1 cellular context compared by ENCODE assay signal in the genomic region with DNA sequence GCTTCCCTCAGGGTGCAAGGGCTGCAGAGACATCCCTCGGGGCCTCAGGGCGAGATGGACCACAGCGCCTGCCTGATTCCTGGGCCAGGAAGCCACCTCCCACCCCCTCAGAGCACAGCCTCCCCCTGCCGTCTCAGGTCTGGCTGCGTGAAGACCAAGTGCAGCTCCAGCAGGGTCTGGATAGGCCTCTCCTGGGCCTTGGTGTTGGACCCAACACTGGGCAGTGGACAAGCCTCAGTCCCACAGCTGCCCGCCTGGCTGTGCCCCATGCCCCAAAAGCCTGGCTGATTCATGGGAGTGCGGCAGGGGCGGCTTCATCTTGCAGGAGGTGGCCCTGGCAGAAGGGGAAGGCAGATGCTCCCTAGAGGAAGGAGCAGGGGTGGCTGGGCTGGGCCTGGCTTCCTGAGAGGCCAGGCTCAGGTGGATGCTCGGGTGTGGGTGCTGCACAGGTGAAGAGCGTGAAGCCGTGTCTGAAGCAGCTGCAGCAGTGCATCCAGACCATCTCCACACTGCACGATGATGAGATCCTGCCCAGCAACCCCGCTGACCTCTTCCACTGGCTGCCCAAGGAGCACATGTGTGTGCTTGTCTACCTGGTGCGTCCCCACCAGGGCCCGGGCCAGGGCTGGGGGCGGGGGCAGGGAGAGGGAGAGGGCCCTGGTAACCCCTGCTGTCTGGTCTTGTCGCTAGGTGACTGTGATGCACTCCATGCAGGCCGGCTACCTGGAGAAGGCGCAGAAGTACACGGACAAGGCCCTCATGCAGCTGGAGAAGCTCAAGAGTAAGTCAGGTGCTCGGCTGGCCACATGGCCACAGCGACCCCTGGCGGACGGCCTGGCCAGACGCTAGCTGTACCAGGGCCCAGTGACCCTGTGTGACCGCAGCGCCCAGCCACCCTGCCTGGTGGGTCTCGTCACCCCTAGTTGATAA.
TF ChIP-seq lines count a peak whose summit lies in the region.

No MANE protein-coding gene starts in this region.

TF ChIP-seq in WTC11, 78 proteins besides CTCF, POLR2A, EP300 and RAD21 (continued from another document):
- no peak for TF ChIP-seq IRF2 (CRISPR knock-in tag; IDR thresholded peaks at IDR 0.05; ENCODE audit: borderline replicate concordance, low read depth)
- no peak for TF ChIP-seq PRRX2 (CRISPR knock-in tag; IDR thresholded peaks at IDR 0.05)
- no peak for TF ChIP-seq CREB1 (CRISPR knock-in tag; IDR thresholded peaks at IDR 0.05)
- TF ChIP-seq, protein P1, sequence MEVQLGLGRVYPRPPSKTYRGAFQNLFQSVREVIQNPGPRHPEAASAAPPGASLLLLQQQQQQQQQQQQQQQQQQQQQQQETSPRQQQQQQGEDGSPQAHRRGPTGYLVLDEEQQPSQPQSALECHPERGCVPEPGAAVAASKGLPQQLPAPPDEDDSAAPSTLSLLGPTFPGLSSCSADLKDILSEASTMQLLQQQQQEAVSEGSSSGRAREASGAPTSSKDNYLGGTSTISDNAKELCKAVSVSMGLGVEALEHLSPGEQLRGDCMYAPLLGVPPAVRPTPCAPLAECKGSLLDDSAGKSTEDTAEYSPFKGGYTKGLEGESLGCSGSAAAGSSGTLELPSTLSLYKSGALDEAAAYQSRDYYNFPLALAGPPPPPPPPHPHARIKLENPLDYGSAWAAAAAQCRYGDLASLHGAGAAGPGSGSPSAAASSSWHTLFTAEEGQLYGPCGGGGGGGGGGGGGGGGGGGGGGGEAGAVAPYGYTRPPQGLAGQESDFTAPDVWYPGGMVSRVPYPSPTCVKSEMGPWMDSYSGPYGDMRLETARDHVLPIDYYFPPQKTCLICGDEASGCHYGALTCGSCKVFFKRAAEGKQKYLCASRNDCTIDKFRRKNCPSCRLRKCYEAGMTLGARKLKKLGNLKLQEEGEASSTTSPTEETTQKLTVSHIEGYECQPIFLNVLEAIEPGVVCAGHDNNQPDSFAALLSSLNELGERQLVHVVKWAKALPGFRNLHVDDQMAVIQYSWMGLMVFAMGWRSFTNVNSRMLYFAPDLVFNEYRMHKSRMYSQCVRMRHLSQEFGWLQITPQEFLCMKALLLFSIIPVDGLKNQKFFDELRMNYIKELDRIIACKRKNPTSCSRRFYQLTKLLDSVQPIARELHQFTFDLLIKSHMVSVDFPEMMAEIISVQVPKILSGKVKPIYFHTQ (CRISPR knock-in tag; IDR thresholded peaks at IDR 0.05): no peak
- TF ChIP-seq, protein P2, sequence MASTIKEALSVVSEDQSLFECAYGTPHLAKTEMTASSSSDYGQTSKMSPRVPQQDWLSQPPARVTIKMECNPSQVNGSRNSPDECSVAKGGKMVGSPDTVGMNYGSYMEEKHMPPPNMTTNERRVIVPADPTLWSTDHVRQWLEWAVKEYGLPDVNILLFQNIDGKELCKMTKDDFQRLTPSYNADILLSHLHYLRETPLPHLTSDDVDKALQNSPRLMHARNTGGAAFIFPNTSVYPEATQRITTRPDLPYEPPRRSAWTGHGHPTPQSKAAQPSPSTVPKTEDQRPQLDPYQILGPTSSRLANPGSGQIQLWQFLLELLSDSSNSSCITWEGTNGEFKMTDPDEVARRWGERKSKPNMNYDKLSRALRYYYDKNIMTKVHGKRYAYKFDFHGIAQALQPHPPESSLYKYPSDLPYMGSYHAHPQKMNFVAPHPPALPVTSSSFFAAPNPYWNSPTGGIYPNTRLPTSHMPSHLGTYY (CRISPR knock-in tag; IDR thresholded peaks at IDR 0.05): no peak
- no peak for TF ChIP-seq ETV6 (CRISPR knock-in tag; IDR thresholded peaks at IDR 0.05)
